ENCODE assay signal across 9 cellular contexts in genomic region chr1:207824691-207825090, GRCh38.
A peak's percentile ranks its signal among the peaks of the same experiment; 100 is the strongest.
DNase-seq lines count a peak whose midpoint lies in the region; TF ChIP-seq lines count a peak whose summit lies in the region.
"Had no signal": no experiment of that assay in that cellular context is flagged by ENCODE, and none has a peak within 500 bp of the region (broad histone marks: within the 10 kb centered on the region; RNA-seq: fewer than 3 reads in every experiment).

No MANE protein-coding gene starts in this region.

- TF ChIP-seq EP300 in sigmoid colon (IDR thresholded peaks at IDR 0.05): no peak

- peak overlapping the region; percentile 96 for H3K27ac Mint-ChIP-seq in Calu3 (ENCODE audit: unreplicated experiment)

- no peaks in the 10 kb centered on the region for H3K9me3 ChIP-seq in esophagus squamous epithelium
- H3K9me3 ChIP-seq in sigmoid colon: no peaks in the 10 kb centered on the region

- H3K36me3 ChIP-seq in esophagus squamous epithelium (peaks cover 0 to 23% (median 0%) of the 10 kb centered on the region in 3 donors), sigmoid colon (peaks cover 0 to 10% (median 0%) of the 10 kb centered on the region in 4 donors)

- H3K4me3 Mint-ChIP-seq in Calu3 (ENCODE audit: low read depth, unreplicated experiment): peak overlapping the region; percentile 62

- H3K27me3 Mint-ChIP-seq in Calu3 (ENCODE audit: unreplicated experiment): no peaks in the 10 kb centered on the region

- H3K27me3 ChIP-seq in esophagus squamous epithelium (no peaks in the 10 kb centered on the region), sigmoid colon (no peaks in the 10 kb centered on the region)

- TF ChIP-seq CTCF in Calu3 (IDR thresholded peaks at IDR 0.05; ENCODE audit: unreplicated experiment) (no peak), VCaP (conservative IDR thresholded peaks at IDR 0.05) (no peak), esophagus squamous epithelium (IDR thresholded peaks at IDR 0.05) (no peak), sigmoid colon (IDR thresholded peaks at IDR 0.05) (no peak)

- H3K27ac ChIP-seq in VCaP: peak overlapping the region; percentile 97
- H3K27ac ChIP-seq in esophagus squamous epithelium: peak overlapping the region; percentile 90 to 98 (median 96)
- peak overlapping the region; percentile 91 to 99 (median 94) for H3K27ac ChIP-seq in sigmoid colon

- no TSS peak for BruUV-seq in Calu3 (replicated peaks; lab: Mats Ljungman, UMichigan)

- TF ChIP-seq POLR2A in esophagus squamous epithelium (IDR thresholded peaks at IDR 0.05) (no peak), sigmoid colon (IDR thresholded peaks at IDR 0.05) (no peak)

- no peaks in the 10 kb centered on the region for H3K9me3 Mint-ChIP-seq in Calu3 (ENCODE audit: low read depth, unreplicated experiment)
- H3K9me3 Mint-ChIP-seq: nephron had no signal

- DNase-seq in Calu3: no peak
- no peak for DNase-seq in esophagus squamous epithelium (lab: John Stamatoyannopoulos, UW)
- DNase-seq in sigmoid colon: peak; percentile 81
- no peak for DNase-seq in HPDE6-E6E7 (ENCODE audit: extremely low spot score)
- no peak for DNase-seq in HuH-7.5 (ENCODE audit: low spot score)
- no peak for DNase-seq in cerebellum (ENCODE audit: low spot score)
- DNase-seq in LoVo (ENCODE audit: low spot score): no peak

- peaks cover 85% of the 10 kb centered on the region for H3K4me1 Mint-ChIP-seq in Calu3 (ENCODE audit: low read depth, unreplicated experiment)

- peaks cover 46% of the 10 kb centered on the region for H3K36me3 Mint-ChIP-seq in Calu3 (ENCODE audit: insufficient read depth, unreplicated experiment)

- CTCF ChIA-PET in Calu3 (lab: Charles Lee): interaction anchor here (1.5 to 2.6 kb wide), 2 partner anchors 20 to 44 kb away, joined by 5 to 25 read pairs; no protein-coding TSS in a partner anchor

- 31 to 53% methylated on average over 3 of the region's 3 CpGs for WGBS in esophagus squamous epithelium, 2 donors
- WGBS in sigmoid colon, 2 donors: 74 to 84% methylated on average over 3 of the region's 3 CpGs

- H3K4me1 ChIP-seq in esophagus squamous epithelium (peaks cover 37 to 100% (median 63%) of the 10 kb centered on the region in 3 donors), sigmoid colon (peaks cover 0 to 86% (median 81%) of the 10 kb centered on the region in 4 donors)

- H3K4me3 ChIP-seq in esophagus squamous epithelium (peak overlapping the region in 3 of 4 donors; percentile 55 to 75 (median 60)), sigmoid colon (peak overlapping the region; percentile 59 to 74 (median 72))

- intact Hi-C loops in Calu3 (cut with micrococcal nuclease; ENCODE audit: unreplicated experiment): loop anchor here (5.0 kb wide), 1 partner anchor 168 kb away; no protein-coding TSS in a partner anchor
- intact Hi-C loops in esophagus squamous epithelium (cut with DNase I): loop anchor here (5.0 to 10.0 kb wide), 2 partner anchors 43 to 140 kb away; no protein-coding TSS in a partner anchor
- intact Hi-C loops in sigmoid colon (cut with DNase I): loop anchor here (5.0 to 10.0 kb wide), 2 partner anchors 338 to 410 kb away; no protein-coding TSS in a partner anchor
